1 cellular context compared by ENCODE assay signal in genomic region chr15:72230197-72231065, GRCh38.
TF ChIP-seq lines count a peak whose summit lies in the region.

No MANE protein-coding gene starts in this region.

TF ChIP-seq in HepG2, 621 proteins besides CTCF, POLR2A, EP300 and RAD21 (continued from another document):
- 0 out of 2 replicates have a peak, but pooled peaks have one; percentile 2 for TF ChIP-seq GZF1 (CRISPR knock-in tag; IDR thresholded peaks at IDR 0.05)
- TF ChIP-seq PCBP2 (optimal IDR thresholded peaks at IDR 0.05; ENCODE audit: low read depth, low read length, poor library complexity, severe bottlenecking), result peak; percentile 56
- no peak for TF ChIP-seq FOXJ3 (CRISPR knock-in tag; IDR thresholded peaks at IDR 0.05; ENCODE audit: borderline replicate concordance)
- TF ChIP-seq NFKB2 (CRISPR knock-in tag; IDR thresholded peaks at IDR 0.05; ENCODE audit: borderline replicate concordance), result peak; percentile 10; the same call in 1 of the 2 replicates
- TF ChIP-seq SRY (CRISPR knock-in tag; IDR thresholded peaks at IDR 0.05), result peak; percentile 88; the same call in 1 of the 2 replicates
- TF ChIP-seq HNRNPL (IDR thresholded peaks at IDR 0.05; ENCODE audit: low read depth, low read length), result no peak
- peak; percentile 33; the same call in 1 of the 2 replicates for TF ChIP-seq HDAC1 (CRISPR knock-in tag; IDR thresholded peaks at IDR 0.05)
- no peak for TF ChIP-seq SP1 (IDR thresholded peaks at IDR 0.05)
- peak; percentile 53; the same call in 1 of the 2 replicates for TF ChIP-seq SP1 (CRISPR knock-in tag; IDR thresholded peaks at IDR 0.05)
- no peak; the same call in 1 of the 2 replicates for TF ChIP-seq PHF8 (CRISPR knock-in tag; IDR thresholded peaks at IDR 0.05)
- TF ChIP-seq ZNF33B (CRISPR knock-in tag; IDR thresholded peaks at IDR 0.05), result peak; percentile 26; the same call in 1 of the 2 replicates
- no peak for TF ChIP-seq FOSL1 (CRISPR knock-in tag; IDR thresholded peaks at IDR 0.05; ENCODE audit: borderline replicate concordance)
- peak; percentile 18; the same call in 1 of the 2 replicates for TF ChIP-seq ZNF225 (CRISPR knock-in tag; IDR thresholded peaks at IDR 0.05)
- peak; percentile 58; the same call in 1 of the 2 replicates for TF ChIP-seq MXD4 (CRISPR knock-in tag; IDR thresholded peaks at IDR 0.05)
- no peak for TF ChIP-seq ARID5B (CRISPR knock-in tag; IDR thresholded peaks at IDR 0.05)
- TF ChIP-seq NR2C2 (CRISPR knock-in tag; IDR thresholded peaks at IDR 0.05; ENCODE audit: borderline replicate concordance), result peak; percentile 28; the same call in 1 of the 2 replicates
- TF ChIP-seq SMC3 (IDR thresholded peaks at IDR 0.05; ENCODE audit: low read length), result no peak
- TF ChIP-seq DMTF1 (CRISPR knock-in tag; IDR thresholded peaks at IDR 0.05), result no peak
- TF ChIP-seq LBX2 (CRISPR knock-in tag; IDR thresholded peaks at IDR 0.05; ENCODE audit: borderline replicate concordance), result peak; percentile 76; the same call in 1 of the 2 replicates
- peak; percentile 3; the same call in 1 of the 2 replicates for TF ChIP-seq CSRNP1 (CRISPR knock-in tag; IDR thresholded peaks at IDR 0.05)
- 0 out of 2 replicates have a peak, but pooled peaks have one; percentile 16 for TF ChIP-seq ZNF30 (CRISPR knock-in tag; IDR thresholded peaks at IDR 0.05)
- TF ChIP-seq SP5 (CRISPR knock-in tag; IDR thresholded peaks at IDR 0.05; ENCODE audit: borderline replicate concordance, low read depth), result peak; percentile 87
- TF ChIP-seq ZNF777 (CRISPR knock-in tag; IDR thresholded peaks at IDR 0.05), result 0 out of 2 replicates have a peak, but pooled peaks have one; percentile 23
- peak; percentile 62 for TF ChIP-seq ARNT2 (CRISPR knock-in tag; IDR thresholded peaks at IDR 0.05; ENCODE audit: low read depth)
- 0 out of 2 replicates have a peak, but pooled peaks have one; percentile 10 for TF ChIP-seq SIN3A (IDR thresholded peaks at IDR 0.05; ENCODE audit: borderline replicate concordance, low read depth, low read length)
- peak; percentile 23; the same call in 1 of the 2 replicates for TF ChIP-seq ZNF766 (CRISPR knock-in tag; IDR thresholded peaks at IDR 0.05; ENCODE audit: borderline replicate concordance)
- TF ChIP-seq STAT6 (CRISPR knock-in tag; IDR thresholded peaks at IDR 0.05; ENCODE audit: borderline replicate concordance), result peak; percentile 38; the same call in 1 of the 2 replicates
- TF ChIP-seq SPEN (CRISPR knock-in tag; IDR thresholded peaks at IDR 0.05; ENCODE audit: low read depth), result peak; percentile 34; the same call in 1 of the 2 replicates
- 0 out of 2 replicates have a peak, but pooled peaks have one; percentile 30 for TF ChIP-seq CHCHD3 (CRISPR knock-in tag; IDR thresholded peaks at IDR 0.05)
- peak; percentile 93 for TF ChIP-seq HNRNPK (IDR thresholded peaks at IDR 0.05; ENCODE audit: low read depth, low read length, poor library complexity, severe bottlenecking)
TF ChIP-seq in HepG2: peak in this region for 133.
